8 cellular contexts compared by ENCODE assay signal in the genomic region with DNA sequence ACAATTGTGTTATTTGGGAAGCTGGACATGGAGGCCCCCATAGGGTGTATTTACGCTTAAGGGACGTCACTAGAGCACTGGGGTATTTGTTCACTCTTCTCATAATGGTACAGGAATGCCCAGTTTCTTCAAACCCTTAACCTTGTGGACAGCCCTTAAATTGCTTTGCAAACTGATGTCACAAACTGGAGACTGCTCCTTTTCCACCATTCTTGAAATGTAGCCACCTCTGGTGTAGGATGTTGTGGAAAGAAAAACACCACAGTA. TPM values are rescaled to one million over a fixed set of nuclear protein-coding genes. Genes with fewer than 3 reads are reported as not detected.
DNase-seq lines count a peak whose midpoint lies in the region; FAIRE-seq and TF ChIP-seq lines count a peak whose summit lies in the region.

No MANE protein-coding gene starts in this region.

- H2AFZ ChIP-seq in MM.1S (ENCODE audit: low read length) (peak overlapping the region; percentile 6), mesenchymal stem cell (ENCODE audit: low read depth, low read length) (no peak overlapping the region)

- H3K27me3 ChIP-seq in Caco-2 (replicated peaks; ENCODE audit: control insufficient read depth, insufficient read depth, low read length): no peaks in the 10 kb centered on the region
- H3K27me3 ChIP-seq in MM.1S (replicated peaks; ENCODE audit: insufficient read depth, low read length): no peaks in the 10 kb centered on the region
- H3K27me3 ChIP-seq in bronchial epithelial cell (ENCODE audit: control insufficient read depth, insufficient read depth, low read length): no peaks in the 10 kb centered on the region
- no peaks in the 10 kb centered on the region for H3K27me3 ChIP-seq in mesenchymal stem cell (ENCODE audit: control insufficient read depth in 1 of 2, insufficient read depth in 1 of 2, low read length in 2 of 2)

- no peaks in the 10 kb centered on the region for H3K9me3 Mint-ChIP-seq in Caco-2 (ENCODE audit: unreplicated experiment)

- H3K9ac ChIP-seq in MM.1S (ENCODE audit: low read length): peak overlapping the region; percentile 94
- peak overlapping the region; percentile 100 for H3K9ac ChIP-seq in mesenchymal stem cell (ENCODE audit: low read length)

- H3K9me3 ChIP-seq in Caco-2 (no peaks in the 10 kb centered on the region), MM.1S (replicated peaks; ENCODE audit: insufficient read depth, low read length) (no peaks in the 10 kb centered on the region), mesenchymal stem cell (ENCODE audit: control insufficient read depth, low read length) (no peaks in the 10 kb centered on the region)

- H3K27ac Mint-ChIP-seq in Caco-2 (ENCODE audit: unreplicated experiment): peak overlapping the region; percentile 99

- H4K91ac ChIP-seq in mesenchymal stem cell (ENCODE audit: low read length): no peak overlapping the region

- peaks cover 15% of the 10 kb centered on the region for H3K4me1 Mint-ChIP-seq in Caco-2 (ENCODE audit: low read depth, unreplicated experiment)

- H3K4me3 ChIP-seq in Caco-2 (ENCODE audit: low read depth, low read length) (peak overlapping the region; percentile 97), MM.1S (ENCODE audit: low read length) (peak overlapping the region; percentile 87), bronchial epithelial cell (ENCODE audit: low read depth, low read length) (peak overlapping the region; percentile 91), mesenchymal stem cell (ENCODE audit: insufficient read depth in 1 of 2, low read depth in 1 of 2, low read length in 2 of 2) (peak overlapping the region; percentile 73 to 97)

- CTCF ChIA-PET in Caco-2 (lab: Charles Lee): no interaction called here

- intact Hi-C loops in Caco-2 (cut with micrococcal nuclease; ENCODE audit: unreplicated experiment): loop anchor here (1.0 kb wide), 1 partner anchor 16 kb away; no protein-coding TSS in a partner anchor

- H3K27me3 Mint-ChIP-seq in Caco-2 (ENCODE audit: insufficient read depth, unreplicated experiment): no peaks in the 10 kb centered on the region

- no peak overlapping the region for H3K23ac ChIP-seq in mesenchymal stem cell (ENCODE audit: low read length in 2 of 2)

- H2BK120ac ChIP-seq in mesenchymal stem cell (ENCODE audit: low read depth, low read length): no peak overlapping the region

- H3K4me2 ChIP-seq in MM.1S (ENCODE audit: low read depth, low read length): peak overlapping the region; percentile 88
- H3K4me2 ChIP-seq in mesenchymal stem cell (ENCODE audit: low read length, poor library complexity, severe bottlenecking): peak overlapping the region; percentile 71

- H2BK12ac ChIP-seq in mesenchymal stem cell (ENCODE audit: low read length in 2 of 2): no peak overlapping the region

- H3K36me3 ChIP-seq in Caco-2 (ENCODE audit: control insufficient read depth, insufficient read depth, low read length): peaks cover 4% of the 10 kb centered on the region; the same call in 1 of the 2 replicates
- H3K36me3 ChIP-seq in MM.1S (replicated peaks; ENCODE audit: insufficient read depth, low read length): peaks cover 22% of the 10 kb centered on the region; the same call in 1 of the 2 replicates
- peaks cover 9% of the 10 kb centered on the region for H3K36me3 ChIP-seq in bronchial epithelial cell (ENCODE audit: control insufficient read depth, insufficient read depth, low read length)
- peaks cover 11 to 50% of the 10 kb centered on the region in 2 experiments for H3K36me3 ChIP-seq in mesenchymal stem cell (ENCODE audit: control insufficient read depth in 1 of 2, insufficient read depth in 2 of 2, low read depth in 1 of 2, low read length in 2 of 2)

- peak overlapping the region; percentile 94 for H3K4me3 Mint-ChIP-seq in Caco-2 (ENCODE audit: unreplicated experiment)

- DNase-seq in Caco-2 (peak in 1 of 2 experiments; percentile 35), MM.1S (peak; percentile 50), bronchial epithelial cell (ENCODE audit: low read depth) (no peak), mesenchymal stem cell (peak; percentile 95), SKM-1 (lab: John Stamatoyannopoulos, UW; ENCODE audit: unreplicated experiment) (no peak), hypothalamus (lab: John Stamatoyannopoulos, UW) (no peak), NCI-H748 treated with DMSO at 0.1 percent for 48 hours (lab: John Stamatoyannopoulos, UW) (no peak), NCI-H1436 (lab: John Stamatoyannopoulos, UW) (no peak)

- H3K79me1 ChIP-seq in mesenchymal stem cell (replicated peaks; ENCODE audit: low read length, poor library complexity, severe bottlenecking): no peaks in the 10 kb centered on the region

- H4K8ac ChIP-seq in mesenchymal stem cell (ENCODE audit: low read length): no peak overlapping the region

- BruUV-seq in Caco-2 (replicated peaks; lab: Mats Ljungman, UMichigan): no TSS peak

- peaks cover 65% of the 10 kb centered on the region for H3K36me3 Mint-ChIP-seq in Caco-2 (ENCODE audit: insufficient read depth, unreplicated experiment)

- no peaks in the 10 kb centered on the region; the same call in 1 of the 2 replicates for H3F3A ChIP-seq in MM.1S (ENCODE audit: insufficient read depth, low read length)

- H2BK15ac ChIP-seq in mesenchymal stem cell (ENCODE audit: low read depth, poor library complexity, severe bottlenecking): no peak overlapping the region

- H3K14ac ChIP-seq in mesenchymal stem cell (ENCODE audit: low read length in 2 of 2): no peak overlapping the region

- POLR2A ChIA-PET in Caco-2 (lab: Charles Lee): no interaction called here

- H3K79me2 ChIP-seq in MM.1S (ENCODE audit: low read length): peaks cover 97% of the 10 kb centered on the region

- H2BK5ac ChIP-seq in mesenchymal stem cell (ENCODE audit: low read depth, low read length, poor library complexity, severe bottlenecking): no peak overlapping the region

- WGBS in mesenchymal stem cell: 0% methylated on average over 2 of the region's 2 CpGs

- H3K4me1 ChIP-seq in Caco-2 (peaks cover 31% of the 10 kb centered on the region), MM.1S (ENCODE audit: low read length) (peaks cover 25% of the 10 kb centered on the region), mesenchymal stem cell (ENCODE audit: control insufficient read depth, insufficient read depth, low read depth, low read length) (peaks cover 3% of the 10 kb centered on the region)

- peak overlapping the region; percentile 2 for H2AK5ac ChIP-seq in mesenchymal stem cell (ENCODE audit: low read length, severe bottlenecking)

- FAIRE-seq in bronchial epithelial cell (lab: Jason Lieb, UNC): no peak

- peak overlapping the region in 1 of 2 experiments; percentile 90 for H3K4ac ChIP-seq in mesenchymal stem cell (ENCODE audit: low read depth in 1 of 2, low read length in 2 of 2)

- H3K9me2 ChIP-seq in MM.1S (replicated peaks; ENCODE audit: insufficient read depth, low read length): no peaks in the 10 kb centered on the region

- H3K27ac ChIP-seq in MM.1S (ENCODE audit: low read length) (peak overlapping the region; percentile 76; the same call in 1 of the 2 replicates), mesenchymal stem cell (ENCODE audit: low read length, poor library complexity, severe bottlenecking) (peak overlapping the region; percentile 42)

- peak overlapping the region in 1 of 2 experiments; percentile 92 for H3K18ac ChIP-seq in mesenchymal stem cell (ENCODE audit: low read depth in 1 of 2, low read length in 2 of 2)

- TF ChIP-seq CTCF in Caco-2 (IDR thresholded peaks at IDR 0.05; ENCODE audit: insufficient read depth in 1 of 2, low read depth in 1 of 2, low read length in 1 of 2, severe bottlenecking in 1 of 2, unreplicated experiment in 1 of 2): no peak
- no peak for TF ChIP-seq CTCF in MM.1S (IDR thresholded peaks at IDR 0.05; ENCODE audit: low read length)
- no peak for TF ChIP-seq CTCF in bronchial epithelial cell (IDR thresholded peaks at IDR 0.05; ENCODE audit: insufficient read depth, low read length, severe bottlenecking)

- H4K20me1 ChIP-seq in MM.1S (ENCODE audit: insufficient read depth, low read length): peaks cover 24% of the 10 kb centered on the region

RNA-seq across cellular contexts. Expression of a gene that starts 1.0 kb away (rescaled TPM):
- total RNA-seq in Caco-2 (2022) (195 and 198 TPM in 2 replicates), bronchial epithelial cell (20.8 and 33.9 TPM in 2 replicates)
- 174 TPM for polyA plus RNA-seq in mesenchymal stem cell (2013, experiment 1 of 2)
- 166 TPM for polyA plus RNA-seq in mesenchymal stem cell (2013, experiment 2 of 2)

RNA-seq across cellular contexts. Expression of a gene that starts 15.6 kb away (rescaled TPM):
- total RNA-seq in Caco-2 (2022) (not detected in 2 replicates), bronchial epithelial cell (not detected in 2 replicates)
- not detected for polyA plus RNA-seq in mesenchymal stem cell (2013, experiment 1 of 2)
- not detected for polyA plus RNA-seq in mesenchymal stem cell (2013, experiment 2 of 2)

RNA-seq across cellular contexts. Expression of a gene that starts 29.8 kb away (rescaled TPM):
- total RNA-seq in Caco-2 (2022) (681 and 698 TPM in 2 replicates), bronchial epithelial cell (279 and 321 TPM in 2 replicates)
- 332 TPM for polyA plus RNA-seq in mesenchymal stem cell (2013, experiment 1 of 2)
- 336 TPM for polyA plus RNA-seq in mesenchymal stem cell (2013, experiment 2 of 2)

RNA-seq across cellular contexts. Expression of a gene that starts 50.7 kb away (rescaled TPM):
- total RNA-seq in Caco-2 (2022) (135 and 138 TPM in 2 replicates), bronchial epithelial cell (143 and 183 TPM in 2 replicates)
- polyA plus RNA-seq in mesenchymal stem cell (2013, experiment 1 of 2): 83.7 TPM
- polyA plus RNA-seq in mesenchymal stem cell (2013, experiment 2 of 2): 81.9 TPM

Comparison
In these comparisons a context has a peak if more than half of its experiments do, and no peak if none do; other contexts are left out.
1. DNase-seq: peak in MM.1S (single experiment) and mesenchymal stem cell (single experiment); none in bronchial epithelial cell (single experiment), SKM-1 (single experiment), hypothalamus (0 of 51), NCI-H748 treated with DMSO at 0.1 percent for 48 hours (single experiment) and NCI-H1436 (single experiment).
2. Peak in every context shown above with its lines, with median percentiles within 50 percentile points of each other: H3K4me3 ChIP-seq.